18 cellular contexts compared by ENCODE assay signal in genomic region chr18:23249348-23249747, GRCh38.
DNase-seq lines count a peak whose midpoint lies in the region; ATAC-seq, FAIRE-seq and TF ChIP-seq lines count a peak whose summit lies in the region.
"Had no signal": no experiment of that assay in that cellular context is flagged by ENCODE, and none has a peak within 500 bp of the region (broad histone marks: within the 10 kb centered on the region; RNA-seq: fewer than 3 reads in every experiment).

No MANE protein-coding gene starts in this region.

- H3K27ac ChIP-seq in CD4-positive, CD25-positive, alpha-beta regulatory T cell (ENCODE audit: insufficient read depth, low read length, poor library complexity, severe bottlenecking): no peak overlapping the region
- H3K27ac ChIP-seq in suprapubic skin: peak overlapping the region; percentile 57
- H3K27ac ChIP-seq: C4-2B, GM23248, HL-60 had no signal

- no peaks in the 10 kb centered on the region for H3K36me3 ChIP-seq in CD4-positive, CD25-positive, alpha-beta regulatory T cell (ENCODE audit: control insufficient read depth, insufficient read depth, low read length)
- H3K36me3 ChIP-seq in bronchial epithelial cell (ENCODE audit: control insufficient read depth, insufficient read depth, low read length): no peaks in the 10 kb centered on the region
- peaks cover 37% of the 10 kb centered on the region for H3K36me3 ChIP-seq in suprapubic skin

- no peaks in the 10 kb centered on the region for H3K27me3 ChIP-seq in CD4-positive, CD25-positive, alpha-beta regulatory T cell (ENCODE audit: control insufficient read depth, insufficient read depth, low read length)
- H3K27me3 ChIP-seq in bronchial epithelial cell (ENCODE audit: control insufficient read depth, insufficient read depth, low read length) (no peaks in the 10 kb centered on the region), suprapubic skin (no peaks in the 10 kb centered on the region)

- H3K4me3 Mint-ChIP-seq in CD4-positive, CD25-positive, alpha-beta regulatory T cell: no peak overlapping the region
- H3K4me3 Mint-ChIP-seq in T-cell: no peak overlapping the region
- H3K4me3 Mint-ChIP-seq: B cell; CD4-positive, alpha-beta memory T cell had no signal

- peaks cover 0 to 2% (median 0%) of the 10 kb centered on the region in 7 donors for H3K9me3 Mint-ChIP-seq in CD4-positive, CD25-positive, alpha-beta regulatory T cell
- H3K9me3 Mint-ChIP-seq in T-cell: no peaks in the 10 kb centered on the region
- H3K9me3 Mint-ChIP-seq: CD4-positive, alpha-beta memory T cell had no signal

- TF ChIP-seq POLR2A in suprapubic skin (IDR thresholded peaks at IDR 0.05): no peak

- TF ChIP-seq CTCF in bronchial epithelial cell (IDR thresholded peaks at IDR 0.05; ENCODE audit: insufficient read depth, low read length, severe bottlenecking): no peak
- TF ChIP-seq CTCF in suprapubic skin (IDR thresholded peaks at IDR 0.05): no peak
- no peak for TF ChIP-seq CTCF in omental fat pad (IDR thresholded peaks at IDR 0.05)

- peak overlapping the region in 2 of 3 donors; percentile 35 to 59 for H3K27ac Mint-ChIP-seq in CD4-positive, CD25-positive, alpha-beta regulatory T cell
- no peak overlapping the region for H3K27ac Mint-ChIP-seq in T-cell
- H3K27ac Mint-ChIP-seq: B cell; CD4-positive, alpha-beta memory T cell had no signal

- 87% methylated on average over 7 of the region's 7 CpGs for WGBS in suprapubic skin

- no peaks in the 10 kb centered on the region for H3K27me3 Mint-ChIP-seq in CD4-positive, CD25-positive, alpha-beta regulatory T cell
- H3K27me3 Mint-ChIP-seq in T-cell: no peaks in the 10 kb centered on the region
- H3K27me3 Mint-ChIP-seq: B cell; CD4-positive, alpha-beta memory T cell had no signal

- no peak overlapping the region for H3K4me3 ChIP-seq in CD4-positive, CD25-positive, alpha-beta regulatory T cell (ENCODE audit: low read depth, low read length)
- H3K4me3 ChIP-seq in bronchial epithelial cell (ENCODE audit: low read depth, low read length) (no peak overlapping the region), suprapubic skin (no peak overlapping the region)
- H3K4me3 ChIP-seq: GM23248 had no signal

- H3K4me1 ChIP-seq in CD4-positive, CD25-positive, alpha-beta regulatory T cell (ENCODE audit: control insufficient read depth, insufficient read depth, low read length, poor library complexity, severe bottlenecking): no peaks in the 10 kb centered on the region
- peaks cover 14% of the 10 kb centered on the region for H3K4me1 ChIP-seq in suprapubic skin

- POLR2A ChIA-PET in T-cell (lab: Charles Lee): no interaction called here

- peaks cover 0 to 3% (median 0%) of the 10 kb centered on the region in 4 donors for H3K4me1 Mint-ChIP-seq in CD4-positive, CD25-positive, alpha-beta regulatory T cell
- no peaks in the 10 kb centered on the region for H3K4me1 Mint-ChIP-seq in T-cell
- H3K4me1 Mint-ChIP-seq: B cell had no signal

- no peak for FAIRE-seq in bronchial epithelial cell (lab: Jason Lieb, UNC)
- FAIRE-seq: GM19239 had no signal

- H3K9me3 ChIP-seq in CD4-positive, CD25-positive, alpha-beta regulatory T cell (ENCODE audit: control insufficient read depth in 2 of 2, low read length in 2 of 2): no peaks in the 10 kb centered on the region
- H3K9me3 ChIP-seq in suprapubic skin: no peaks in the 10 kb centered on the region

- CTCF ChIA-PET in T-cell (lab: Charles Lee): interaction anchor here in 1 of 2 donors (0.7 kb wide), 1 partner anchor 742 kb away, joined by 3 read pairs; no protein-coding TSS in a partner anchor

- no peak for DNase-seq in CD4-positive, CD25-positive, alpha-beta regulatory T cell
- DNase-seq in bronchial epithelial cell (ENCODE audit: low read depth) (peak; percentile 15), suprapubic skin (ENCODE audit: low spot score in 2 of 2) (no peak), omental fat pad (ENCODE audit: low spot score) (no peak), T-cell (no peak), islet precursor cell (no peak), COLO829 (ENCODE audit: low spot score) (no peak)
- DNase-seq: Calu3; CD4-positive, alpha-beta memory T cell; DMS79 treated with DMSO at 0.1 percent for 48 hours; GF-D8; GM23248; HCEC 1CT had no signal

- TF ChIP-seq EP300 in suprapubic skin (IDR thresholded peaks at IDR 0.05): no peak

- ATAC-seq in CD4-positive, CD25-positive, alpha-beta regulatory T cell (ENCODE audit: low read depth in 2 of 2): no peak
- ATAC-seq in esophagus mucosa: peak; percentile 85
- no peak for ATAC-seq in omental fat pad (ENCODE audit: low FRiP score)
- no peak for ATAC-seq in T-cell (replicated peaks in 1 of 4)

- H3K36me3 Mint-ChIP-seq in CD4-positive, CD25-positive, alpha-beta regulatory T cell: no peaks in the 10 kb centered on the region
- H3K36me3 Mint-ChIP-seq in T-cell: no peaks in the 10 kb centered on the region

Comparison
In these comparisons a context has a peak if more than half of its experiments do, and no peak if none do; other contexts are left out.
1. H3K27ac Mint-ChIP-seq: peak in CD4-positive, CD25-positive, alpha-beta regulatory T cell (2 of 3); none in T-cell (0 of 2).